ENCODE assay signal across 1 cellular context in genomic region chr10:79067241-79068202, GRCh38.
TF ChIP-seq lines count a peak whose summit lies in the region.

No MANE protein-coding gene starts in this region.

TF ChIP-seq in HepG2, 621 proteins besides CTCF, POLR2A, EP300 and RAD21 (continued from another document and continues in another):
- TF ChIP-seq ZBTB26 (CRISPR knock-in tag; IDR thresholded peaks at IDR 0.05; ENCODE audit: borderline replicate concordance): no peak
- peak; percentile 52; the same call in 1 of the 2 replicates for TF ChIP-seq ZNF547 (CRISPR knock-in tag; IDR thresholded peaks at IDR 0.05)
- TF ChIP-seq TBL1XR1 (IDR thresholded peaks at IDR 0.05; ENCODE audit: borderline replicate concordance, low read length, partially characterized antibody): peak; percentile 12
- no peak for TF ChIP-seq ZNF281 (CRISPR knock-in tag; IDR thresholded peaks at IDR 0.05; ENCODE audit: borderline replicate concordance)
- TF ChIP-seq ZFAT (CRISPR knock-in tag; conservative IDR thresholded peaks at IDR 0.05): no peak
- no peak; the same call in 1 of the 2 replicates for TF ChIP-seq ZHX1 (CRISPR knock-in tag; IDR thresholded peaks at IDR 0.05; ENCODE audit: low read depth)
- no peak for TF ChIP-seq ZNF292 (CRISPR knock-in tag; IDR thresholded peaks at IDR 0.05; ENCODE audit: borderline replicate concordance, low read depth)
- TF ChIP-seq JDP2 (CRISPR knock-in tag; IDR thresholded peaks at IDR 0.05; ENCODE audit: borderline replicate concordance): no peak; the same call in 1 of the 2 replicates
- 0 out of 2 replicates have a peak, but pooled peaks have one; percentile 38 for TF ChIP-seq KLF6 (CRISPR knock-in tag; IDR thresholded peaks at IDR 0.05)
- TF ChIP-seq ZNF672 (CRISPR knock-in tag; IDR thresholded peaks at IDR 0.05): no peak
- no peak for TF ChIP-seq ZNF10 (CRISPR knock-in tag; IDR thresholded peaks at IDR 0.05; ENCODE audit: borderline replicate concordance, low read depth)
- TF ChIP-seq CCDC6 (CRISPR knock-in tag; IDR thresholded peaks at IDR 0.05): no peak
- TF ChIP-seq ZMYM2 (CRISPR knock-in tag; IDR thresholded peaks at IDR 0.05): no peak
- TF ChIP-seq ELF3 (CRISPR knock-in tag; IDR thresholded peaks at IDR 0.05): no peak; the same call in 1 of the 2 replicates
- TF ChIP-seq CEBPG (CRISPR knock-in tag; IDR thresholded peaks at IDR 0.05): no peak
- TF ChIP-seq SSRP1 (CRISPR knock-in tag; IDR thresholded peaks at IDR 0.05): no peak
- TF ChIP-seq ZNF326 (CRISPR knock-in tag; IDR thresholded peaks at IDR 0.05; ENCODE audit: borderline replicate concordance): no peak
- no peak for TF ChIP-seq ARID2 (CRISPR knock-in tag; IDR thresholded peaks at IDR 0.05; ENCODE audit: borderline replicate concordance)
- TF ChIP-seq ZBTB1 (CRISPR knock-in tag; IDR thresholded peaks at IDR 0.05; ENCODE audit: borderline replicate concordance): no peak
- no peak for TF ChIP-seq FOXJ3 (CRISPR knock-in tag; IDR thresholded peaks at IDR 0.05; ENCODE audit: borderline replicate concordance)
- TF ChIP-seq ZNF276 (CRISPR knock-in tag; IDR thresholded peaks at IDR 0.05; ENCODE audit: low read depth): 0 out of 2 replicates have a peak, but pooled peaks have one; percentile 33
- no peak for TF ChIP-seq ZNF557 (CRISPR knock-in tag; IDR thresholded peaks at IDR 0.05)
- TF ChIP-seq ZNF839 (CRISPR knock-in tag; IDR thresholded peaks at IDR 0.05; ENCODE audit: borderline replicate concordance): no peak
- TF ChIP-seq SUZ12 (IDR thresholded peaks at IDR 0.05; ENCODE audit: low read depth, low read length): no peak
- peak; percentile 33 for TF ChIP-seq NR2F6 (IDR thresholded peaks at IDR 0.05)
- TF ChIP-seq NR2F6 (CRISPR knock-in tag; IDR thresholded peaks at IDR 0.05): 0 out of 2 replicates have a peak, but pooled peaks have one; percentile 21
- no peak for TF ChIP-seq SALL2 (CRISPR knock-in tag; IDR thresholded peaks at IDR 0.05)
- peak; percentile 98 for TF ChIP-seq PRDM15 (CRISPR knock-in tag; IDR thresholded peaks at IDR 0.05)
- TF ChIP-seq DR1 (CRISPR knock-in tag; IDR thresholded peaks at IDR 0.05): no peak
- no peak for TF ChIP-seq KLF11 (CRISPR knock-in tag; IDR thresholded peaks at IDR 0.05)
- TF ChIP-seq AHR (CRISPR knock-in tag; IDR thresholded peaks at IDR 0.05): no peak
- TF ChIP-seq ZNF713 (CRISPR knock-in tag; IDR thresholded peaks at IDR 0.05): no peak
- no peak for TF ChIP-seq ZNF263 (CRISPR knock-in tag; IDR thresholded peaks at IDR 0.05)
- no peak for TF ChIP-seq HOXD1 (CRISPR knock-in tag; IDR thresholded peaks at IDR 0.05)
- no peak for TF ChIP-seq NCOA5 (CRISPR knock-in tag; IDR thresholded peaks at IDR 0.05)
- TF ChIP-seq ZKSCAN8 (CRISPR knock-in tag; IDR thresholded peaks at IDR 0.05; ENCODE audit: borderline replicate concordance): no peak
- TF ChIP-seq SOX6 (IDR thresholded peaks at IDR 0.05): no peak
- TF ChIP-seq SOX6 (CRISPR knock-in tag; IDR thresholded peaks at IDR 0.05): peak; percentile 85
- TF ChIP-seq ZNF773 (CRISPR knock-in tag; IDR thresholded peaks at IDR 0.05; ENCODE audit: borderline replicate concordance): no peak
- no peak for TF ChIP-seq ZNF598 (CRISPR knock-in tag; IDR thresholded peaks at IDR 0.05; ENCODE audit: borderline replicate concordance)
- TF ChIP-seq RORA (CRISPR knock-in tag; IDR thresholded peaks at IDR 0.05): no peak
- no peak for TF ChIP-seq ZNF615 (CRISPR knock-in tag; IDR thresholded peaks at IDR 0.05; ENCODE audit: borderline replicate concordance)
- TF ChIP-seq TEF (CRISPR knock-in tag; IDR thresholded peaks at IDR 0.05): no peak
- TF ChIP-seq ZNF383 (CRISPR knock-in tag; IDR thresholded peaks at IDR 0.05; ENCODE audit: borderline replicate concordance): peak; percentile 47; the same call in 1 of the 2 replicates
- no peak for TF ChIP-seq GTF2F1 (IDR thresholded peaks at IDR 0.05; ENCODE audit: low read length)
- TF ChIP-seq SALL1 (CRISPR knock-in tag; IDR thresholded peaks at IDR 0.05): peak; percentile 75
- TF ChIP-seq KDM4B (CRISPR knock-in tag; IDR thresholded peaks at IDR 0.05): 0 out of 2 replicates have a peak, but pooled peaks have one; percentile 15
- peak; percentile 70 for TF ChIP-seq TMF1 (CRISPR knock-in tag; IDR thresholded peaks at IDR 0.05; ENCODE audit: low read depth)
- TF ChIP-seq ZSCAN5A (CRISPR knock-in tag; IDR thresholded peaks at IDR 0.05; ENCODE audit: borderline replicate concordance): 0 out of 2 replicates have a peak, but pooled peaks have one; percentile 53
- no peak for TF ChIP-seq ZNF766 (CRISPR knock-in tag; IDR thresholded peaks at IDR 0.05; ENCODE audit: borderline replicate concordance)
- no peak for TF ChIP-seq DPF2 (CRISPR knock-in tag; IDR thresholded peaks at IDR 0.05; ENCODE audit: borderline replicate concordance, low read depth)
- peak; percentile 48 for TF ChIP-seq ZNF280D (CRISPR knock-in tag; IDR thresholded peaks at IDR 0.05)
- no peak for TF ChIP-seq ZFP41 (CRISPR knock-in tag; IDR thresholded peaks at IDR 0.05; ENCODE audit: borderline replicate concordance)
- TF ChIP-seq DMAP1 (CRISPR knock-in tag; IDR thresholded peaks at IDR 0.05): peak; percentile 33; the same call in 1 of the 2 replicates
